8 cellular contexts compared by ENCODE assay signal in the genomic region with DNA sequence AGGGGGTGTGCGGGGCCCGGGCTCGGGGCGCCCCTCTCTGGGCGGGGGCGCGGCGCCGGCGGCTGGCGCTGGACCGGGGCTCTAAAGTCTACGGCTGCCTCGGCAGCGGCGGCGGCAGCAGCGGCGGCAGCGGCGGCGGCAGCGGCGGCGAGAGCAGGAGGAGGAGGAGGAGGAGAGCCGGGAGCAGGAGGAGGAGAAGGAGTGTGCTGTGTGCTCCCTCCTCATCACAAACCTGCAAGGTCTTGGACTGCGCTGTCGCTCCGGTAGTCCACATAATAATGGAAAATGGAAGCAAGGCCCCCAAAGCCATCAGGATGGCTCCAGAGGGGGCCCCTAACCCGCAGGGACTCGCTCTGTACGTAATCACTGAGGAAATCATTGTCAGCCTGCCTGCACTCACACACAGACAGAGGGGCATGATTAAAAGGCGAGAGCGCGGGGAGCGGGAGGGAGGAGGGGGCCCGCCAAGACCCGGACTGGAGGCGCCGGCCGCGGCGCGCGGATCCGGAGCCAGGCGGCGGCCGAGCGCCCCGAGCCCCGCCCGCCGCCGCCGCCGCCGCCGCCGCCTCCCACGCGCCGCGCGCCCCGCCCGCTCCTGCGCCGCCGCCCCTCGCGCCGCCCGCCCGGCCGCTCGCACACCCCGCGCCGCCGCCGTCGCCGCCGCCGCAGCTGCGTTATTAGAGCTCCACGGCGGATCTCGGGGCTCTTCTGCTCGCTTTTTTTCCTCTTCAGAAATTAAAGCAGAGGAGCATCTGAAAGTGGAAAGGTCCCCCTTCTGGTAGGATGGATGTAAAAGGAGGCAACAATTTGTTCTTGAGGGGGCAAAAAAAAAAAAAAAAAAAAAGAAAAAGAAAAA. TPM values are rescaled to one million over a fixed set of nuclear protein-coding genes. Genes with fewer than 3 reads are reported as not detected.
DNase-seq lines count a peak whose midpoint lies in the region; ATAC-seq and TF ChIP-seq lines count a peak whose summit lies in the region.

A gene (minus strand): TSS at position 394 of the 856 bp plus-strand sequence. CDS start 1,220 bp downstream, outside the sequence.

- peaks cover 63 to 89% (median 81%) of the 10 kb centered on the region in 11 experiments for H3K27me3 ChIP-seq in BLaER1 treated with 17β-estradiol and CSF1 and Interleukin-3, amounts not matched to agents 10 nM and 100 nM
- H3K27me3 ChIP-seq in endodermal cell (ENCODE audit: control insufficient read depth, insufficient read depth, low read length, poor library complexity, severe bottlenecking) = peaks cover 52% of the 10 kb centered on the region

- H3K9ac ChIP-seq in BLaER1 treated with 17β-estradiol and CSF1 and Interleukin-3, amounts not matched to agents 10 nM and 100 nM = peak within 1 kb of the TSS; percentile 14 to 77 (median 70); a peak in 20 of 22 replicates
- peak within 1 kb of the TSS; percentile 80 for H3K9ac ChIP-seq in endodermal cell (ENCODE audit: extremely low read depth, low read length, poor library complexity, severe bottlenecking)

- peak within 1 kb of the TSS; percentile 63 to 81 (median 71) for H3K4me3 ChIP-seq in BLaER1 treated with 17β-estradiol and CSF1 and Interleukin-3, amounts not matched to agents 10 nM and 100 nM
- peak within 1 kb of the TSS; percentile 90 for H3K4me3 ChIP-seq in endodermal cell (ENCODE audit: low read length)

- peaks cover 0 to 28% (median 25%) of the 10 kb centered on the region in 10 experiments; a peak in 13 of 20 replicates for H3K4me1 ChIP-seq in BLaER1 treated with 17β-estradiol and CSF1 and Interleukin-3, amounts not matched to agents 10 nM and 100 nM
- no peaks in the 10 kb centered on the region for H3K4me1 ChIP-seq in endodermal cell (ENCODE audit: control insufficient read depth, insufficient read depth, low read length)

- peaks cover 63% of the 10 kb centered on the region for H3K27me3 Mint-ChIP-seq in endodermal cell (ENCODE audit: insufficient read depth)

- peak within 1 kb of the TSS; percentile 92 for H3K27ac Mint-ChIP-seq in endodermal cell

- no peaks in the 10 kb centered on the region for H3K9me3 ChIP-seq in BLaER1 treated with 17β-estradiol and CSF1 and Interleukin-3, amounts not matched to agents 10 nM and 100 nM (replicated peaks in 1 of 11)
- no peaks in the 10 kb centered on the region for H3K9me3 ChIP-seq in endodermal cell (ENCODE audit: control insufficient read depth, low read length)

- TF ChIP-seq CTCF in endodermal cell (conservative IDR thresholded peaks at IDR 0.05) = peak; percentile 57

- H3K9me3 Mint-ChIP-seq in endodermal cell = no peaks in the 10 kb centered on the region

- peak within 1 kb of the TSS; percentile 89 to 100 (median 99) for H3K4me2 ChIP-seq in BLaER1 treated with 17β-estradiol and CSF1 and Interleukin-3, amounts not matched to agents 10 nM and 100 nM

- H4K20me1 ChIP-seq in BLaER1 treated with 17β-estradiol and CSF1 and Interleukin-3, amounts not matched to agents 10 nM and 100 nM = peaks cover 0 to 38% (median 23%) of the 10 kb centered on the region in 11 experiments; a peak in 15 of 22 replicates

- peak within 1 kb of the TSS; percentile 93 for H3K4me3 Mint-ChIP-seq in endodermal cell

- DNase-seq in NCI-H748 treated with DMSO at 0.1 percent for 48 hours (lab: John Stamatoyannopoulos, UW) (peak; percentile 88), endodermal cell (peak; percentile 92), medulla oblongata (ENCODE audit: extremely low spot score) (peak; percentile 92)
- peak; percentile 7 for DNase-seq in activated CD8-positive, alpha-beta memory T cell treated with anti-CD3 and anti-CD28 coated beads, Interleukin-2, amount 50 U/mL, for 24 hours (ENCODE audit: extremely low read depth)
- peak; percentile 19 for DNase-seq in stimulated activated CD8-positive, alpha-beta memory T cell treated with anti-CD3 and anti-CD28 coated beads, Interleukin-12 subunit alpha, Interleukin-12 subunit beta, amount 100 ng/mL, for 4 hours (ENCODE audit: low read depth)

- peaks cover 9% of the 10 kb centered on the region for H3K4me1 Mint-ChIP-seq in endodermal cell

- 0% methylated on average over 88 of the region's 91 CpGs; no CpG with 5 or more reads in 1 of the 2 experiments for WGBS in endodermal cell (ENCODE audit: insufficient coverage in 1 of 2, insufficient read length in 1 of 2), 2 experiments

- no peaks in the 10 kb centered on the region for H3K36me3 ChIP-seq in BLaER1 treated with 17β-estradiol and CSF1 and Interleukin-3, amounts not matched to agents 10 nM and 100 nM
- H3K36me3 ChIP-seq in endodermal cell (ENCODE audit: control insufficient read depth, insufficient read depth, low read length) = no peaks in the 10 kb centered on the region

- ATAC-seq in GM19351 (IDR thresholded peaks at IDR 0.05; ENCODE audit: unreplicated experiment) = peak; percentile 66
- peak; percentile 73 for ATAC-seq in HG03520 (IDR thresholded peaks at IDR 0.05; ENCODE audit: unreplicated experiment)

- H3K27ac ChIP-seq in BLaER1 treated with 17β-estradiol and CSF1 and Interleukin-3, amounts not matched to agents 10 nM and 100 nM = peak within 1 kb of the TSS in 2 of 11 experiments; percentile 43 to 45; a peak in 5 of 22 replicates
- H3K27ac ChIP-seq in endodermal cell (ENCODE audit: low read depth, low read length) = peak within 1 kb of the TSS; percentile 98

- no peaks in the 10 kb centered on the region for H3K36me3 Mint-ChIP-seq in endodermal cell (ENCODE audit: low read depth)

RNA-seq across cellular contexts. Expression of the gene that starts here (rescaled TPM):
- total RNA-seq in endodermal cell = 10 to 100 TPM; 21.4 to 26.9 TPM
- 63.1 TPM for polyA plus RNA-seq in endodermal cell (2013, experiment 1 of 2)
- polyA plus RNA-seq in endodermal cell (2013, experiment 2 of 2) = 65.3 TPM

Comparison
In these comparisons a context has a peak if more than half of its experiments do, and no peak if none do; other contexts are left out.
1. DNase-seq: peak in every context shown above with its lines; median percentile 92 in endodermal cell; 92 in medulla oblongata; 88 in NCI-H748 treated with DMSO at 0.1 percent for 48 hours; 19 in stimulated activated CD8-positive, alpha-beta memory T cell treated with anti-CD3 and anti-CD28 coated beads, Interleukin-12 subunit alpha, Interleukin-12 subunit beta, amount 100 ng/mL, for 4 hours; 7 in activated CD8-positive, alpha-beta memory T cell treated with anti-CD3 and anti-CD28 coated beads, Interleukin-2, amount 50 U/mL, for 24 hours.